39 cellular contexts compared by ENCODE assay signal in genomic region chr15:61605343-61605742, GRCh38.
"Had no signal": no experiment of that assay in that cellular context is flagged by ENCODE, and none has a peak within 500 bp of the region (broad histone marks: within the 10 kb centered on the region; RNA-seq: fewer than 3 reads in every experiment).

No MANE protein-coding gene starts in this region.

- H3K27me3 ChIP-seq: ascending aorta had no signal

- H3K4me1 ChIP-seq: ascending aorta had no signal

- H3K9me3 ChIP-seq: ascending aorta had no signal

- H3K36me3 ChIP-seq: ascending aorta, cardiac muscle cell had no signal

- ATAC-seq: activated CD4-positive, alpha-beta T cell treated with anti-CD3 and anti-CD28 coated beads for 36 hours; activated CD4-positive, CD25-positive, alpha-beta regulatory T cell treated with anti-CD3 and anti-CD28 coated beads, Interleukin-2, amount 50 U/mL, for 24 hours; activated CD8-positive, alpha-beta memory T cell treated with anti-CD3 and anti-CD28 coated beads, Interleukin-2, amount 10 ng/mL, durations not matched to agents 7 days and 5 days; activated CD8-positive, alpha-beta T cell treated with anti-CD3 and anti-CD28 coated beads, Interleukin-2, amount 10 ng/mL, durations not matched to agents 7 days and 5 days; activated naive CD8-positive, alpha-beta T cell treated with anti-CD3 and anti-CD28 coated beads, Interleukin-2, amount 50 U/mL, for 24 hours; activated T-cell treated with anti-CD3 and anti-CD28 coated beads, Interleukin-2, amount 50 U/mL, for 72 hours; activated T-helper 17 cell treated with anti-CD3 and anti-CD28 coated beads, Interleukin-2, amount 50 U/mL, for 72 hours had no signal

- DNase-seq: activated B cell treated with CpG ODN at 0.5 μM for 24 hours; activated CD4-positive, alpha-beta memory T cell treated with anti-CD3 and anti-CD28 coated beads, Interleukin-2, amount 10 ng/mL, durations not matched to agents 7 days and 5 days; activated CD4-positive, alpha-beta T cell treated with anti-CD3 and anti-CD28 coated beads for 1 hour; activated CD4-positive, alpha-beta T cell treated with anti-CD3 and anti-CD28 coated beads for 36 hours; activated CD4-positive, alpha-beta T cell treated with anti-CD3 and anti-CD28 coated beads for 48 hours; activated CD4-positive, alpha-beta T cell treated with anti-CD3 and anti-CD28 coated beads, Interleukin-2, amount 10 ng/mL, durations not matched to agents 7 days and 5 days; activated CD4-positive, alpha-beta T cell treated with anti-CD3 and anti-CD28 coated beads, Interleukin-2, amount 50 U/mL, for 48 hours; activated CD8-positive, alpha-beta memory T cell treated with anti-CD3 and anti-CD28 coated beads for 24 hours; activated CD8-positive, alpha-beta memory T cell treated with anti-CD3 and anti-CD28 coated beads, Interleukin-2, amount 10 ng/mL, durations not matched to agents 7 days and 5 days; activated CD8-positive, alpha-beta memory T cell treated with anti-CD3 and anti-CD28 coated beads, Interleukin-2, amount 50 U/mL, for 48 hours; activated CD8-positive, alpha-beta T cell treated with anti-CD3 and anti-CD28 coated beads, Interleukin-2, amount 10 ng/mL, durations not matched to agents 7 days and 5 days; activated effector memory CD4-positive, alpha-beta T cell treated with Interleukin-2 at 50 U/mL for 16 hours; activated gamma-delta T cell; activated naive CD4-positive, alpha-beta T cell treated with anti-CD3 and anti-CD28 coated beads, Interleukin-2, amount 10 ng/mL, durations not matched to agents 7 days and 5 days; activated naive CD4-positive, alpha-beta T cell treated with Interleukin-2 at 50 U/mL for 16 hours; activated naive CD8-positive, alpha-beta T cell treated with anti-CD3 and anti-CD28 coated beads, Interleukin-2, amount 10 ng/mL, durations not matched to agents 7 days and 5 days; activated naive CD8-positive, alpha-beta T cell treated with anti-CD3 and anti-CD28 coated beads, Interleukin-2, amount 50 U/mL, for 24 hours; activated T-cell treated with anti-CD3 and anti-CD28 coated beads, Interleukin-2, amount 50 U/mL, for 24 hours; activated T-cell treated with anti-CD3 and anti-CD28 coated beads, Interleukin-2, amount 50 U/mL, for 72 hours; amygdala; anterior cingulate cortex; caudate nucleus; cerebellar nuclear complex; T-helper 2 cell; T-helper 9 cell had no signal

- H3K27me3 Mint-ChIP-seq: activated naive CD4-positive, alpha-beta T cell treated with anti-CD3 and anti-CD28 coated beads, Interleukin-2, amount 10 ng/mL, durations not matched to agents 7 days and 5 days; activated naive CD8-positive, alpha-beta T cell treated with anti-CD3 and anti-CD28 coated beads, Interleukin-2, amount 10 ng/mL, durations not matched to agents 7 days and 5 days; brain had no signal

- H3K9me3 Mint-ChIP-seq: activated B cell treated with CpG ODN at 0.5 μM for 24 hours; activated CD4-positive, alpha-beta memory T cell treated with anti-CD3 and anti-CD28 coated beads, Interleukin-2, amount 10 ng/mL, durations not matched to agents 7 days and 5 days; activated CD4-positive, alpha-beta T cell treated with anti-CD3 and anti-CD28 coated beads, Interleukin-2, amount 10 ng/mL, durations not matched to agents 7 days and 5 days; activated naive CD4-positive, alpha-beta T cell treated with anti-CD3 and anti-CD28 coated beads, Interleukin-2, amount 10 ng/mL, durations not matched to agents 7 days and 5 days; activated naive CD8-positive, alpha-beta T cell treated with anti-CD3 and anti-CD28 coated beads, Interleukin-2, amount 10 ng/mL, durations not matched to agents 7 days and 5 days; activated T-cell treated with anti-CD3 and anti-CD28 coated beads, Interleukin-2, amount 50 U/mL, for 24 hours; activated T-helper 1 cell treated with anti-CD3 and anti-CD28 coated beads, Interleukin-12 subunit alpha, Interleukin-12 subunit beta, Interleukin-2, Interleukin-4 antibody, amounts not matched to agents 30 ng/mL and 10 ng/mL and 1 ng/mL, durations not matched to agents 14 hours and 24 hours and 36 hours; activated T-helper 17 cell treated with anti-CD3 and anti-CD28 coated beads, Interleukin-2, amount 50 U/mL, for 72 hours; T-helper 1 cell treated with Interleukin-12 subunit alpha and Interleukin-12 subunit beta and Interleukin-4 antibody, amounts not matched to agents 30 μg/mL and 1 μg/mL, for 36 hours; T-helper 2 cell treated with Interferon-gamma antibody and Interleukin-4, amounts not matched to agents 5 μg/mL and 100 μg/mL, for 36 hours had no signal

- H3K27ac Mint-ChIP-seq: activated B cell treated with CpG ODN at 0.5 μM for 24 hours; activated CD4-positive, alpha-beta memory T cell treated with anti-CD3 and anti-CD28 coated beads, Interleukin-2, amount 10 ng/mL, durations not matched to agents 7 days and 5 days; activated CD4-positive, alpha-beta T cell treated with anti-CD3 and anti-CD28 coated beads for 36 hours; activated CD4-positive, alpha-beta T cell treated with anti-CD3 and anti-CD28 coated beads, Interleukin-2, amount 10 ng/mL, durations not matched to agents 7 days and 5 days; activated CD8-positive, alpha-beta memory T cell treated with anti-CD3 and anti-CD28 coated beads, Interleukin-2, amount 10 ng/mL, durations not matched to agents 7 days and 5 days; activated CD8-positive, alpha-beta T cell treated with anti-CD3 and anti-CD28 coated beads, Interleukin-2, amount 10 ng/mL, durations not matched to agents 7 days and 5 days; activated naive CD4-positive, alpha-beta T cell treated with anti-CD3 and anti-CD28 coated beads, Interleukin-2, amount 10 ng/mL, durations not matched to agents 7 days and 5 days; activated naive CD4-positive, alpha-beta T cell treated with anti-CD3 and anti-CD28 coated beads, Interleukin-2, amount 50 U/mL, for 24 hours; activated naive CD8-positive, alpha-beta T cell; activated naive CD8-positive, alpha-beta T cell treated with anti-CD3 and anti-CD28 coated beads, Interleukin-2, amount 10 ng/mL, durations not matched to agents 7 days and 5 days; activated naive CD8-positive, alpha-beta T cell treated with anti-CD3 and anti-CD28 coated beads, Interleukin-2, amount 50 U/mL, for 24 hours; activated T-cell treated with anti-CD3 and anti-CD28 coated beads, Interleukin-2, amount 50 U/mL, for 24 hours; activated T-cell treated with anti-CD3 and anti-CD28 coated beads, Interleukin-2, amount 50 U/mL, for 72 hours; activated T-helper 1 cell treated with anti-CD3 and anti-CD28 coated beads, Interleukin-12 subunit alpha, Interleukin-12 subunit beta, Interleukin-2, Interleukin-4 antibody, amounts not matched to agents 30 ng/mL and 10 ng/mL and 1 ng/mL, durations not matched to agents 14 hours and 24 hours and 36 hours; activated T-helper 17 cell treated with anti-CD3 and anti-CD28 coated beads, Interleukin-2, amount 50 U/mL, for 72 hours; brain; T-helper 1 cell treated with Interleukin-12 subunit alpha and Interleukin-12 subunit beta and Interleukin-4 antibody, amounts not matched to agents 30 μg/mL and 1 μg/mL, for 36 hours; T-helper 2 cell treated with Interferon-gamma antibody and Interleukin-4, amounts not matched to agents 5 μg/mL and 100 μg/mL, for 36 hours had no signal

- H3K4me3 ChIP-seq: ascending aorta, cardiac muscle cell had no signal

- H3K36me3 Mint-ChIP-seq: activated CD8-positive, alpha-beta memory T cell treated with anti-CD3 and anti-CD28 coated beads, Interleukin-2, amount 10 ng/mL, durations not matched to agents 7 days and 5 days; activated naive CD4-positive, alpha-beta T cell treated with anti-CD3 and anti-CD28 coated beads, Interleukin-2, amount 10 ng/mL, durations not matched to agents 7 days and 5 days; activated naive CD4-positive, alpha-beta T cell treated with anti-CD3 and anti-CD28 coated beads, Interleukin-2, amount 50 U/mL, for 24 hours; activated naive CD8-positive, alpha-beta T cell; activated naive CD8-positive, alpha-beta T cell treated with anti-CD3 and anti-CD28 coated beads, Interleukin-2, amount 10 ng/mL, durations not matched to agents 7 days and 5 days; brain had no signal

- FAIRE-seq: bronchial epithelial cell, TTC549 had no signal

- H3K4me3 Mint-ChIP-seq: activated B cell treated with CpG ODN at 0.5 μM for 24 hours; activated CD4-positive, alpha-beta memory T cell treated with anti-CD3 and anti-CD28 coated beads, Interleukin-2, amount 10 ng/mL, durations not matched to agents 7 days and 5 days; activated CD4-positive, alpha-beta T cell treated with anti-CD3 and anti-CD28 coated beads for 36 hours; activated CD4-positive, alpha-beta T cell treated with anti-CD3 and anti-CD28 coated beads, Interleukin-2, amount 10 ng/mL, durations not matched to agents 7 days and 5 days; activated CD8-positive, alpha-beta memory T cell treated with anti-CD3 and anti-CD28 coated beads, Interleukin-2, amount 10 ng/mL, durations not matched to agents 7 days and 5 days; activated CD8-positive, alpha-beta T cell treated with anti-CD3 and anti-CD28 coated beads, Interleukin-2, amount 10 ng/mL, durations not matched to agents 7 days and 5 days; activated naive CD4-positive, alpha-beta T cell treated with anti-CD3 and anti-CD28 coated beads, Interleukin-2, amount 10 ng/mL, durations not matched to agents 7 days and 5 days; activated naive CD4-positive, alpha-beta T cell treated with anti-CD3 and anti-CD28 coated beads, Interleukin-2, amount 50 U/mL, for 24 hours; activated naive CD8-positive, alpha-beta T cell; activated naive CD8-positive, alpha-beta T cell treated with anti-CD3 and anti-CD28 coated beads, Interleukin-2, amount 10 ng/mL, durations not matched to agents 7 days and 5 days; activated naive CD8-positive, alpha-beta T cell treated with anti-CD3 and anti-CD28 coated beads, Interleukin-2, amount 50 U/mL, for 24 hours; activated T-cell treated with anti-CD3 and anti-CD28 coated beads, Interleukin-2, amount 50 U/mL, for 24 hours; activated T-cell treated with anti-CD3 and anti-CD28 coated beads, Interleukin-2, amount 50 U/mL, for 72 hours; activated T-helper 1 cell treated with anti-CD3 and anti-CD28 coated beads, Interleukin-12 subunit alpha, Interleukin-12 subunit beta, Interleukin-2, Interleukin-4 antibody, amounts not matched to agents 30 ng/mL and 10 ng/mL and 1 ng/mL, durations not matched to agents 14 hours and 24 hours and 36 hours; activated T-helper 17 cell treated with anti-CD3 and anti-CD28 coated beads, Interleukin-2, amount 50 U/mL, for 72 hours; brain; central memory CD8-positive, alpha-beta T cell; T-helper 1 cell treated with Interleukin-12 subunit alpha and Interleukin-12 subunit beta and Interleukin-4 antibody, amounts not matched to agents 30 μg/mL and 1 μg/mL, for 36 hours; T-helper 2 cell treated with Interferon-gamma antibody and Interleukin-4, amounts not matched to agents 5 μg/mL and 100 μg/mL, for 36 hours had no signal

- H3K27ac ChIP-seq: ascending aorta, cardiac muscle cell, VCaP had no signal

- H3K4me1 Mint-ChIP-seq: activated B cell treated with CpG ODN at 0.5 μM for 24 hours; activated CD4-positive, alpha-beta memory T cell treated with anti-CD3 and anti-CD28 coated beads, Interleukin-2, amount 10 ng/mL, durations not matched to agents 7 days and 5 days; activated CD4-positive, alpha-beta T cell treated with anti-CD3 and anti-CD28 coated beads for 36 hours; activated CD4-positive, alpha-beta T cell treated with anti-CD3 and anti-CD28 coated beads, Interleukin-2, amount 10 ng/mL, durations not matched to agents 7 days and 5 days; activated CD8-positive, alpha-beta memory T cell treated with anti-CD3 and anti-CD28 coated beads, Interleukin-2, amount 10 ng/mL, durations not matched to agents 7 days and 5 days; activated naive CD4-positive, alpha-beta T cell treated with anti-CD3 and anti-CD28 coated beads, Interleukin-2, amount 10 ng/mL, durations not matched to agents 7 days and 5 days; activated naive CD4-positive, alpha-beta T cell treated with anti-CD3 and anti-CD28 coated beads, Interleukin-2, amount 50 U/mL, for 24 hours; activated naive CD8-positive, alpha-beta T cell treated with anti-CD3 and anti-CD28 coated beads, Interleukin-2, amount 10 ng/mL, durations not matched to agents 7 days and 5 days; activated naive CD8-positive, alpha-beta T cell treated with anti-CD3 and anti-CD28 coated beads, Interleukin-2, amount 50 U/mL, for 24 hours; activated T-helper 17 cell treated with anti-CD3 and anti-CD28 coated beads, Interleukin-2, amount 50 U/mL, for 72 hours; brain; central memory CD8-positive, alpha-beta T cell had no signal
